Comparison of ENCODE assay signal across 20 cellular contexts in the genomic region with DNA sequence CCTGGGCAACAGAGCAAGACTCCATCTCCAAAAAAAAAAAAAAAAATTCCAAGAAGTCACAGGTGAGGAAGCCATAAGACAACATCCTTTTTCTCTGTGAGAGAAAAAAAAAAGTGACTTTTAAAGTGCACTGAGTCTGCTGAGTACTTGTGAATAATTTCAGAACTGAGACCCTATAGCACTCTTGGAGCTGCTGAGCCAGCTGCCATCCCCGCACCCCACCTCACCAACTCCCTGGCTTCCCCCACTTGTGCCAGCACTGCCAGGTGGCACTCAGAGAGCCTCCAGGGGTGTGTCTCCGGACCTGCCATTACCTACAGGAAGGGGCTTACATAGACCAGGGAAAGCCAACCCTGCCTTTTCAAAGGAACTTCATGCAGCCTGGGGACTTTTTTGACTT. TPM values are rescaled to one million over a fixed set of nuclear protein-coding genes. Genes with fewer than 3 reads are reported as not detected.
DNase-seq lines count a peak whose midpoint lies in the region; ATAC-seq, FAIRE-seq and TF ChIP-seq lines count a peak whose summit lies in the region.
"Had no signal": no experiment of that assay in that cellular context is flagged by ENCODE, and none has a peak within 500 bp of the region (broad histone marks: within the 10 kb centered on the region; RNA-seq: fewer than 3 reads in every experiment).

No MANE protein-coding gene starts in this region.

- intact Hi-C loops in lower lobe of right lung (cut with DNase I), result no loop called here

- ATAC-seq in stimulated activated memory B cell treated with anti-CD40 and anti-IgM and Interleukin-4, amounts not matched to agents 10 μg/mL and 1 μg/mL and 100 μg/mL, for 72 hours, result peak; percentile 53
- no peak for ATAC-seq in HG03097 (IDR thresholded peaks at IDR 0.05; ENCODE audit: low FRiP score, unreplicated experiment)
- ATAC-seq in lower lobe of right lung, result no peak

- H3K27me3 Mint-ChIP-seq in stimulated activated memory B cell treated with anti-CD40 and anti-IgM and Interleukin-4, amounts not matched to agents 10 μg/mL and 1 μg/mL and 100 μg/mL, for 72 hours, result no peaks in the 10 kb centered on the region
- H3K27me3 Mint-ChIP-seq: CD4-positive, alpha-beta T cell had no signal

- H3K9me3 ChIP-seq in lower lobe of right lung, result no peaks in the 10 kb centered on the region
- H3K9me3 ChIP-seq: Caco-2, SJCRH30 had no signal

- no peaks in the 10 kb centered on the region for H3K27me3 ChIP-seq in lower lobe of right lung (ENCODE audit: low read depth)
- H3K27me3 ChIP-seq: SJCRH30 had no signal

- FAIRE-seq in GM12891 (lab: Jason Lieb, UNC), result peak; percentile 23
- FAIRE-seq: A204.1 had no signal

- no peaks in the 10 kb centered on the region for H3K36me3 Mint-ChIP-seq in stimulated activated memory B cell treated with anti-CD40 and anti-IgM and Interleukin-4, amounts not matched to agents 10 μg/mL and 1 μg/mL and 100 μg/mL, for 72 hours

- peaks cover 3% of the 10 kb centered on the region for H3K9me3 Mint-ChIP-seq in stimulated activated memory B cell treated with anti-CD40 and anti-IgM and Interleukin-4, amounts not matched to agents 10 μg/mL and 1 μg/mL and 100 μg/mL, for 72 hours
- H3K9me3 Mint-ChIP-seq: CD4-positive, alpha-beta T cell had no signal

- H3K4me1 ChIP-seq in lower lobe of right lung, result peaks cover 11% of the 10 kb centered on the region
- H3K4me1 ChIP-seq: SJCRH30 had no signal

- no peak for TF ChIP-seq CTCF in lower lobe of right lung (IDR thresholded peaks at IDR 0.05)

- H3K27ac ChIP-seq in lower lobe of right lung, result no peak overlapping the region
- H3K27ac ChIP-seq: GM23248, SJCRH30 had no signal

- H3K27ac Mint-ChIP-seq in stimulated activated memory B cell treated with anti-CD40 and anti-IgM and Interleukin-4, amounts not matched to agents 10 μg/mL and 1 μg/mL and 100 μg/mL, for 72 hours, result no peak overlapping the region
- H3K27ac Mint-ChIP-seq: T-helper 1 cell treated with Interleukin-12 subunit alpha and Interleukin-12 subunit beta and Interleukin-4 antibody, amounts not matched to agents 30 μg/mL and 1 μg/mL, for 36 hours had no signal

- peaks cover 54% of the 10 kb centered on the region for H3K4me1 Mint-ChIP-seq in stimulated activated memory B cell treated with anti-CD40 and anti-IgM and Interleukin-4, amounts not matched to agents 10 μg/mL and 1 μg/mL and 100 μg/mL, for 72 hours

- no peaks in the 10 kb centered on the region for H3K36me3 ChIP-seq in lower lobe of right lung
- H3K36me3 ChIP-seq: SJCRH30 had no signal

- H3K4me3 ChIP-seq in lower lobe of right lung, result no peak overlapping the region
- H3K4me3 ChIP-seq: GM23248, SJCRH30 had no signal

- no peak for TF ChIP-seq POLR2A in GM12891 (IDR thresholded peaks at IDR 0.05; ENCODE audit: low read depth, low read length)

- DNase-seq in NCI-H2171 treated with DMSO at 0.1 percent for 48 hours (lab: John Stamatoyannopoulos, UW) (peak; percentile 56), NCI-H2171 (lab: John Stamatoyannopoulos, UW) (no peak), GM12891 (ENCODE audit: insufficient read length, low spot score) (no peak), NCI-H510A (lab: John Stamatoyannopoulos, UW) (peak; percentile 1), lower lobe of right lung (no peak)
- DNase-seq: Caco-2; CD4-positive, alpha-beta T cell; DMS153; GM23248; HCEC 1CT; MM.1S; NCI-H1694 treated with DMSO at 0.1 percent for 48 hours; NCI-H446 treated with DMSO at 0.1 percent for 48 hours; NCI-H774; SJCRH30 had no signal

- H3K4me3 Mint-ChIP-seq in stimulated activated memory B cell treated with anti-CD40 and anti-IgM and Interleukin-4, amounts not matched to agents 10 μg/mL and 1 μg/mL and 100 μg/mL, for 72 hours, result no peak overlapping the region
- H3K4me3 Mint-ChIP-seq: CD4-positive, alpha-beta T cell; T-helper 1 cell treated with Interleukin-12 subunit alpha and Interleukin-12 subunit beta and Interleukin-4 antibody, amounts not matched to agents 30 μg/mL and 1 μg/mL, for 36 hours had no signal

TF ChIP-seq in GM12891, 5 proteins besides CTCF, POLR2A, EP300 and RAD21:
- TF ChIP-seq SPI1 (IDR thresholded peaks at IDR 0.05; ENCODE audit: low read depth, low read length) (no peak), TAF1 (IDR thresholded peaks at IDR 0.05; ENCODE audit: low read depth, low read length) (no peak), POU2F2 (IDR thresholded peaks at IDR 0.05; ENCODE audit: low read depth, low read length) (no peak), PAX5 (IDR thresholded peaks at IDR 0.05; ENCODE audit: insufficient read depth, low read length, severe bottlenecking) (no peak), POLR2AphosphoS5 (IDR thresholded peaks at IDR 0.05; ENCODE audit: low read depth, low read length) (no peak)

RNA-seq across cellular contexts. Expression of gene HS3ST1, which starts 39.2 kb away (rescaled TPM):
- 0.17 TPM for polyA plus RNA-seq in GM12891 (2012; ENCODE audit: low read depth, missing spikeins)
- 3.8 TPM for total RNA-seq in lower lobe of right lung
- total RNA-seq: CD4-positive, alpha-beta T cell; GM23248; SJCRH30 had no signal
- polyA plus RNA-seq: BJ, GM23248 had no signal

Comparison
In these comparisons a context has a peak if more than half of its experiments do, and no peak if none do; other contexts are left out.
1. DNase-seq: peak in NCI-H2171 treated with DMSO at 0.1 percent for 48 hours (single experiment) and NCI-H510A (single experiment); none in NCI-H2171 (single experiment), GM12891 (single experiment) and lower lobe of right lung (single experiment).